In genomic region chr2:37686792-37687595, GRCh38 we compare ENCODE assay signal across 37 cellular contexts. TPM values are rescaled to one million over a fixed set of nuclear protein-coding genes. Genes with fewer than 3 reads are reported as not detected.
DNase-seq lines count a peak whose midpoint lies in the region; ATAC-seq, FAIRE-seq and TF ChIP-seq lines count a peak whose summit lies in the region.
"Had no signal": no experiment of that assay in that cellular context is flagged by ENCODE, and none has a peak within 500 bp of the region (broad histone marks: within the 10 kb centered on the region; RNA-seq: fewer than 3 reads in every experiment).

No MANE protein-coding gene starts in this region.

- TF ChIP-seq RAD21 in SK-N-SH (IDR thresholded peaks at IDR 0.05; ENCODE audit: low read length) = no peak

- H3K4me3 ChIP-seq in SK-N-SH (ENCODE audit: low read depth in 2 of 2, low read length in 1 of 2) = no peak overlapping the region
- no peak overlapping the region for H3K4me3 ChIP-seq in brain microvascular endothelial cell (ENCODE audit: low read depth, low read length)
- no peak overlapping the region for H3K4me3 ChIP-seq in osteoblast (ENCODE audit: insufficient read depth, low read length)
- H3K4me3 ChIP-seq in kidney (ENCODE audit: low read length in 2 of 2) = no peak overlapping the region
- H3K4me3 ChIP-seq: cardiac muscle cell, neural progenitor cell, PC-9, transverse colon had no signal

- H4K20me1 ChIP-seq in SK-N-SH (ENCODE audit: insufficient read depth) (no peaks in the 10 kb centered on the region), osteoblast (ENCODE audit: insufficient read depth, low read length) (no peaks in the 10 kb centered on the region)

- no peak for FAIRE-seq in kidney (lab: Jason Lieb, UNC)
- FAIRE-seq: G401.6, H54 had no signal

- H3K79me2 ChIP-seq in SK-N-SH (ENCODE audit: insufficient read depth) (no peaks in the 10 kb centered on the region), osteoblast (ENCODE audit: insufficient read depth, low read length) (no peaks in the 10 kb centered on the region)
- H3K79me2 ChIP-seq: parathyroid adenoma had no signal

- POLR2A ChIA-PET in SK-N-SH (lab: Yijun Ruan, JAX) = no interaction called here

- TF ChIP-seq EP300 in SK-N-SH (IDR thresholded peaks at IDR 0.05; ENCODE audit: borderline replicate concordance in 1 of 2, low read depth in 1 of 2, low read length in 1 of 2) = no peak

- WGBS in SK-N-SH (ENCODE audit: low lambda C conversion rate) = 73% methylated on average over 1 of the region's 1 CpG

- DNase-seq in SK-N-SH = no peak
- DNase-seq in EL = peak; percentile 17
- no peak for DNase-seq in brain microvascular endothelial cell
- DNase-seq in osteoblast (ENCODE audit: insufficient read length, low spot score, missing footprints) = peak; percentile 43
- no peak for DNase-seq in kidney
- no peak for DNase-seq in NK-92 (lab: John Stamatoyannopoulos, UW; ENCODE audit: unreplicated experiment)
- no peak for DNase-seq in RPMI8226
- DNase-seq: activated CD4-positive, alpha-beta T cell treated with anti-CD3 and anti-CD28 coated beads, Interleukin-2, amount 50 U/mL, for 1 hour; activated CD8-positive, alpha-beta memory T cell treated with anti-CD3 and anti-CD28 coated beads, Interleukin-2, amount 10 ng/mL, durations not matched to agents 7 days and 5 days; activated naive CD4-positive, alpha-beta T cell treated with anti-CD3 and anti-CD28 coated beads for 36 hours; anterior cingulate cortex; C1 segment of cervical spinal cord; cortex of kidney; effector memory CD4-positive, alpha-beta T cell; hippocampal formation; KG1; left cardiac atrium; MM.1S; NCI-H1417 treated with DMSO at 0.1 percent for 48 hours; NCI-H2081; NCI-H226; NCI-H526 treated with DMSO at 0.1 percent for 48 hours; PC-9; retina; SHP77 treated with DMSO at 0.1 percent for 48 hours; stimulated activated CD4-positive, alpha-beta T cell treated with anti-CD3 and anti-CD28 coated beads, Interleukin-2, amount 100 ng/mL, for 48 hours; T-helper 9 cell; transverse colon; WERI-Rb-1 had no signal

- peaks cover 18% of the 10 kb centered on the region for H3F3A ChIP-seq in SK-N-SH (replicated peaks; ENCODE audit: insufficient read depth)

- in situ Hi-C loops in brain microvascular endothelial cell (cut with HindIII; ENCODE audit: low pct_ligation_motif_present, low sequenced_read_pairs) = no loop called here

- ATAC-seq in SK-N-SH treated with all-trans-retinoic acid at 6 μM for 48 hours = no peak
- ATAC-seq: activated CD8-positive, alpha-beta memory T cell treated with anti-CD3 and anti-CD28 coated beads, Interleukin-2, amount 10 ng/mL, durations not matched to agents 7 days and 5 days; left cardiac atrium had no signal

- CTCF ChIA-PET in SK-N-SH (lab: Yijun Ruan, JAX) = no interaction called here

- no peaks in the 10 kb centered on the region for H3K27me3 ChIP-seq in SK-N-SH (ENCODE audit: insufficient read depth)
- no peaks in the 10 kb centered on the region for H3K27me3 ChIP-seq in brain microvascular endothelial cell (replicated peaks)
- H3K27me3 ChIP-seq in osteoblast (ENCODE audit: insufficient read depth, low read length) = no peaks in the 10 kb centered on the region
- H3K27me3 ChIP-seq: cardiac muscle cell, neural progenitor cell, transverse colon had no signal

- H3K9ac ChIP-seq in SK-N-SH = no peak overlapping the region
- no peak overlapping the region for H3K9ac ChIP-seq in kidney (ENCODE audit: low read length in 2 of 2)
- H3K9ac ChIP-seq: neural progenitor cell, parathyroid adenoma had no signal

- H3K4me1 ChIP-seq in SK-N-SH (ENCODE audit: control insufficient read depth in 1 of 2, insufficient read depth in 2 of 2, low read depth in 1 of 2, low read length in 1 of 2) (peaks cover 12 to 17% of the 10 kb centered on the region in 2 experiments), osteoblast (ENCODE audit: insufficient read depth, low read length) (peaks cover 30% of the 10 kb centered on the region), kidney (ENCODE audit: control insufficient read depth in 1 of 2, insufficient read depth in 1 of 2, low read depth in 1 of 2, low read length in 2 of 2) (no peaks in the 10 kb centered on the region)
- H3K4me1 ChIP-seq: neural progenitor cell, parathyroid adenoma had no signal

- no peak for TF ChIP-seq CTCF in SK-N-SH (IDR thresholded peaks at IDR 0.05)
- no peak for TF ChIP-seq CTCF in brain microvascular endothelial cell (IDR thresholded peaks at IDR 0.05; ENCODE audit: low read depth, low read length, missing control alignments)
- no peak for TF ChIP-seq CTCF in osteoblast (IDR thresholded peaks at IDR 0.05; ENCODE audit: extremely low read depth, low read depth, low read length)
- TF ChIP-seq CTCF in kidney (IDR thresholded peaks at IDR 0.05; ENCODE audit: borderline replicate concordance, extremely low read depth, insufficient read depth) = no peak

- H3K4me2 ChIP-seq in SK-N-SH (no peak overlapping the region), osteoblast (ENCODE audit: insufficient read depth, low read length) (no peak overlapping the region)
- H3K4me2 ChIP-seq: neural progenitor cell, PC-9 had no signal

- H2AFZ ChIP-seq in SK-N-SH (ENCODE audit: low read depth) (peak overlapping the region; percentile 0; the same call in 1 of the 2 replicates), osteoblast (ENCODE audit: low read length) (no peak overlapping the region)
- H2AFZ ChIP-seq: neural progenitor cell, parathyroid adenoma, PC-9 had no signal

- intact Hi-C loops in kidney (cut with DNase I) = no loop called here

- H3K36me3 ChIP-seq in SK-N-SH (replicated peaks in 1 of 2; ENCODE audit: control insufficient read depth in 1 of 2, insufficient read depth in 2 of 2, low read length in 1 of 2) = no peaks in the 10 kb centered on the region
- H3K36me3 ChIP-seq in brain microvascular endothelial cell (replicated peaks) = no peaks in the 10 kb centered on the region
- H3K36me3 ChIP-seq in osteoblast (ENCODE audit: insufficient read depth, low read length) = no peaks in the 10 kb centered on the region
- H3K36me3 ChIP-seq in kidney (ENCODE audit: control insufficient read depth in 1 of 2, insufficient read depth in 2 of 2, low read length in 2 of 2) = no peaks in the 10 kb centered on the region
- H3K36me3 ChIP-seq: cardiac muscle cell, neural progenitor cell, transverse colon, WERI-Rb-1 had no signal

- H3K9me2 ChIP-seq in SK-N-SH = no peaks in the 10 kb centered on the region

- peak overlapping the region in 1 of 2 experiments; percentile 23; a peak in 2 of 4 replicates for H3K27ac ChIP-seq in SK-N-SH (ENCODE audit: low read depth in 2 of 2, low read length in 1 of 2)
- H3K27ac ChIP-seq in brain microvascular endothelial cell = peak overlapping the region; percentile 29
- peak overlapping the region; percentile 21 for H3K27ac ChIP-seq in osteoblast (ENCODE audit: low read depth, low read length)
- no peak overlapping the region for H3K27ac ChIP-seq in kidney (ENCODE audit: low read depth in 2 of 2, low read length in 2 of 2)
- H3K27ac ChIP-seq: 22Rv1, cardiac muscle cell, epithelial cell of prostate, neural progenitor cell, parathyroid adenoma, PC-9, WERI-Rb-1 had no signal

- H3K9me3 ChIP-seq in SK-N-SH = peaks cover 5% of the 10 kb centered on the region; the same call in 1 of the 2 replicates
- no peaks in the 10 kb centered on the region for H3K9me3 ChIP-seq in osteoblast (ENCODE audit: low read depth, low read length)
- H3K9me3 ChIP-seq in kidney (ENCODE audit: control insufficient read depth in 1 of 2, low read length in 2 of 2) = no peaks in the 10 kb centered on the region
- H3K9me3 ChIP-seq: transverse colon had no signal

TF ChIP-seq in SK-N-SH, 30 proteins besides CTCF, POLR2A, EP300 and RAD21 (continues in another document):
- TF ChIP-seq TAF1 (IDR thresholded peaks at IDR 0.05; ENCODE audit: borderline replicate concordance, low read depth, low read length) (no peak), MEF2A (IDR thresholded peaks at IDR 0.05; ENCODE audit: borderline replicate concordance, low read depth) (no peak), ELF1 (IDR thresholded peaks at IDR 0.05) (no peak), FOXJ3 (CRISPR knock-in tag; IDR thresholded peaks at IDR 0.05) (no peak), TCF12 (IDR thresholded peaks at IDR 0.05) (no peak), JUND (IDR thresholded peaks at IDR 0.05) (no peak), PBX3 (IDR thresholded peaks at IDR 0.05) (no peak), RXRA (IDR thresholded peaks at IDR 0.05; ENCODE audit: borderline replicate concordance, low read depth) (no peak)

TF ChIP-seq in SK-N-SH treated with all-trans-retinoic acid at 6 μM for 48 hours, 23 proteins besides CTCF, POLR2A, EP300 and RAD21 (continues in another document):
- no peak for TF ChIP-seq ZFP30 (CRISPR knock-in tag; IDR thresholded peaks at IDR 0.05)
- TF ChIP-seq ESRRG (CRISPR knock-in tag; IDR thresholded peaks at IDR 0.05) = no peak
- no peak for TF ChIP-seq ZNF565 (CRISPR knock-in tag; conservative IDR thresholded peaks at IDR 0.05; ENCODE audit: low read depth)
- no peak for TF ChIP-seq BACH2 (CRISPR knock-in tag; IDR thresholded peaks at IDR 0.05; ENCODE audit: borderline replicate concordance)
- TF ChIP-seq ISL1 (CRISPR knock-in tag; IDR thresholded peaks at IDR 0.05) = no peak
- TF ChIP-seq SNAI2 (CRISPR knock-in tag; IDR thresholded peaks at IDR 0.05) = no peak
- TF ChIP-seq CSDC2 (CRISPR knock-in tag; IDR thresholded peaks at IDR 0.05) = no peak
- TF ChIP-seq PPARA (CRISPR knock-in tag; IDR thresholded peaks at IDR 0.05; ENCODE audit: borderline replicate concordance) = no peak
- TF ChIP-seq ARNTL (CRISPR knock-in tag; IDR thresholded peaks at IDR 0.05; ENCODE audit: borderline replicate concordance, low read depth) = no peak
- no peak for TF ChIP-seq CSRNP3 (CRISPR knock-in tag; IDR thresholded peaks at IDR 0.05)
- TF ChIP-seq GLIS3 (CRISPR knock-in tag; IDR thresholded peaks at IDR 0.05) = no peak

RNA-seq across cellular contexts. Expression of gene CDC42EP3, which starts 15.6 kb away (rescaled TPM):
- polyA plus RNA-seq in SK-N-SH (2012; rRNA removed) (87.5 and 105 TPM in 2 replicates), kidney (ENCODE audit: insufficient read depth, low read depth, low replicate concordance) (21.3 TPM)
- polyA plus RNA-seq in SK-N-SH (2012; cell fraction: cytosol; rRNA removed) = 92.7 and 103 TPM in 2 replicates
- 70.1 and 83.8 TPM in 2 replicates for polyA plus RNA-seq in SK-N-SH (2012; cell fraction: nucleus; rRNA removed)
- total RNA-seq in osteoblast (121 and 136 TPM in 2 replicates), kidney (34.1 TPM)

Comparison
In these comparisons a context has a peak if more than half of its experiments do, and no peak if none do; other contexts are left out.
1. DNase-seq: peak in EL (single experiment) and osteoblast (single experiment); none in SK-N-SH (single experiment), brain microvascular endothelial cell (single experiment), kidney (single experiment), NK-92 (single experiment) and RPMI8226 (single experiment).
2. H3K27ac ChIP-seq: peak in brain microvascular endothelial cell (single experiment) and osteoblast (single experiment); none in kidney (0 of 2).